In the genomic region with DNA sequence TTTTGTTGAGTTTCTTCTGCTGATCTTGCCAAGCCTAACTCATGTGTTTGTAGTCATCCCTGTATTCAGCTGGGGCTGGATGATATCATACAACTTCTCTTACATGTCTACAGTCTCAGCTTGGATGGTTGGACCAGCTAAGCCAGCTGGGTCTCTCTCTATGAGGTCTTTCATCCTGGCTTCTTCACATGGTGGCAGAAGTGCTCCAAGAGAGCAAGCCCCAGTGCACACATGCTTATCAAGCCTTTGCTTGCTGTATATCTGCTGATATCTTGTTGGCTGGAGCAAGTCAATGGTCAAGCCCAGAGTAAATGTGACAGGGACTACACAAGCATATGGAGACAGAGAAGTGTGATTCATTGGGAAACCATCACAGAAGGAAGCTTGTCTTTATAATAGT, we compare ENCODE assay signal across 22 cellular contexts. TPM values are rescaled to one million over a fixed set of nuclear protein-coding genes. Genes with fewer than 3 reads are reported as not detected.
"Had no signal": no experiment of that assay in that cellular context is flagged by ENCODE, and none has a peak within 500 bp of the region (broad histone marks: within the 10 kb centered on the region; RNA-seq: fewer than 3 reads in every experiment).

No MANE protein-coding gene starts in this region.

- ATAC-seq: activated CD8-positive, alpha-beta T cell treated with anti-CD3 and anti-CD28 coated beads, Interleukin-2, amount 10 ng/mL, durations not matched to agents 7 days and 5 days; foreskin keratinocyte; left colon; sciatic nerve had no signal

- FAIRE-seq: keratinocyte had no signal

- H3K27ac ChIP-seq: adrenal gland, ascending aorta, brain microvascular endothelial cell, foreskin keratinocyte, tibial artery had no signal

- H3K27me3 ChIP-seq: adrenal gland, ascending aorta, brain microvascular endothelial cell, foreskin keratinocyte, tibial artery had no signal

- H3K4me1 ChIP-seq: adrenal gland, ascending aorta, foreskin keratinocyte, tibial artery had no signal

- DNase-seq: activated CD4-positive, alpha-beta T cell treated with anti-CD3 and anti-CD28 coated beads for 1 hour; activated CD4-positive, alpha-beta T cell treated with anti-CD3 and anti-CD28 coated beads, Interleukin-2, amount 50 U/mL, for 1 hour; activated CD8-positive, alpha-beta T cell treated with anti-CD3 and anti-CD28 coated beads, Interleukin-2, amount 10 ng/mL, durations not matched to agents 7 days and 5 days; activated gamma-delta T cell; adrenal gland; brain microvascular endothelial cell; caudate nucleus; effector CD4-positive, alpha-beta T cell; erythroblast; foreskin keratinocyte; left colon; posterior cingulate gyrus; stimulated activated CD4-positive, alpha-beta T cell treated with anti-CD3 and anti-CD28 coated beads, Interleukin-2, amount 100 ng/mL, for 48 hours; stimulated activated CD8-positive, alpha-beta memory T cell treated with anti-CD3 and anti-CD28 coated beads, Interleukin-4, amount 100 ng/mL, for 48 hours; stimulated activated naive CD4-positive, alpha-beta T cell treated with Interleukin-2 at 50 U/mL for 16 hours; tibial artery had no signal

- H3K36me3 ChIP-seq: adrenal gland, ascending aorta, brain microvascular endothelial cell, tibial artery had no signal

- H3K9me3 ChIP-seq: adrenal gland, ascending aorta, tibial artery had no signal

- H3K4me3 ChIP-seq: adrenal gland, ascending aorta, smooth muscle cell, tibial artery had no signal

RNA-seq across cellular contexts. Expression of a gene that starts 29.2 kb away (rescaled TPM):
- total RNA-seq: activated T-helper 1 cell treated with anti-CD3 and anti-CD28 coated beads, Interleukin-12 subunit alpha, Interleukin-12 subunit beta, Interleukin-2, Interleukin-4 antibody, amounts not matched to agents 30 ng/mL and 10 ng/mL and 1 ng/mL, durations not matched to agents 14 hours and 24 hours and 36 hours; ascending aorta; myocyte had no signal
